ENCODE assay signal across 1 cellular context in genomic region chr9:137188490-137189296, GRCh38.
A peak's percentile ranks its signal among the peaks of the same experiment; 100 is the strongest.
TF ChIP-seq lines count a peak whose summit lies in the region.

Gene ANAPC2 (minus strand): TSS chr9:137188560. CDS start chr9:137188532, 28 bp downstream.
Gene SSNA1 (plus strand): TSS chr9:137188676. CDS start chr9:137188727, 51 bp downstream.

TF ChIP-seq in HepG2, 621 proteins besides CTCF, POLR2A, EP300 and RAD21 (continued from another document and continues in another):
- TF ChIP-seq HDAC6 (IDR thresholded peaks at IDR 0.05; ENCODE audit: low read depth, low read length) (no peak), KLF16 (CRISPR knock-in tag; IDR thresholded peaks at IDR 0.05) (peak in 1 of 2 experiments; percentile 75; a peak in 2 of 4 replicates), ARID3A (IDR thresholded peaks at IDR 0.05; ENCODE audit: low read depth, low read length) (no peak), AGO1 (IDR thresholded peaks at IDR 0.05; ENCODE audit: low read depth, low read length, poor library complexity, severe bottlenecking) (peak; percentile 29), JARID2 (CRISPR knock-in tag; IDR thresholded peaks at IDR 0.05; ENCODE audit: insufficient replicate concordance) (no peak), ELF1 (CRISPR knock-in tag; IDR thresholded peaks at IDR 0.05) (peak; percentile 80), HNF4G (IDR thresholded peaks at IDR 0.05; ENCODE audit: borderline replicate concordance, low read depth, low read length) (peak; percentile 56; the same call in 1 of the 2 replicates), HNF4G (CRISPR knock-in tag; IDR thresholded peaks at IDR 0.05; ENCODE audit: borderline replicate concordance, low read depth) (no peak), TARDBP (CRISPR knock-in tag; IDR thresholded peaks at IDR 0.05) (peak; percentile 97), ZNF639 (CRISPR knock-in tag; conservative IDR thresholded peaks at IDR 0.05) (peak; percentile 89), SRSF4 (IDR thresholded peaks at IDR 0.05; ENCODE audit: low read depth, low read length, poor library complexity, severe bottlenecking) (no peak), SETDB1 (CRISPR knock-in tag; IDR thresholded peaks at IDR 0.05; ENCODE audit: borderline replicate concordance) (no peak), ZNF672 (CRISPR knock-in tag; IDR thresholded peaks at IDR 0.05) (no peak; the same call in 1 of the 2 replicates), SCMH1 (CRISPR knock-in tag; IDR thresholded peaks at IDR 0.05; ENCODE audit: borderline replicate concordance) (no peak), FOSL2 (CRISPR knock-in tag; IDR thresholded peaks at IDR 0.05) (peak; percentile 78), ZNF232 (CRISPR knock-in tag; IDR thresholded peaks at IDR 0.05; ENCODE audit: borderline replicate concordance) (no peak; the same call in 1 of the 2 replicates), ZNF580 (CRISPR knock-in tag; IDR thresholded peaks at IDR 0.05; ENCODE audit: borderline replicate concordance, low read depth) (peak; percentile 83; the same call in 1 of the 2 replicates), ZNF747 (CRISPR knock-in tag; IDR thresholded peaks at IDR 0.05; ENCODE audit: borderline replicate concordance) (peak; percentile 59), ZFP36L1 (CRISPR knock-in tag; IDR thresholded peaks at IDR 0.05) (no peak), PRDM10 (CRISPR knock-in tag; IDR thresholded peaks at IDR 0.05; ENCODE audit: low read depth) (no peak), GPBP1L1 (CRISPR knock-in tag; IDR thresholded peaks at IDR 0.05) (no peak), ZEB1 (IDR thresholded peaks at IDR 0.05; ENCODE audit: insufficient replicate concordance, low read depth) (no peak), ZNF260 (CRISPR knock-in tag; IDR thresholded peaks at IDR 0.05; ENCODE audit: borderline replicate concordance, low read depth) (no peak), MZF1 (CRISPR knock-in tag; IDR thresholded peaks at IDR 0.05; ENCODE audit: borderline replicate concordance) (no peak), ETV6 (CRISPR knock-in tag; conservative IDR thresholded peaks at IDR 0.05) (0 out of 2 replicates have a peak, but pooled peaks have one; percentile 57), IRX3 (CRISPR knock-in tag; IDR thresholded peaks at IDR 0.05; ENCODE audit: borderline replicate concordance, low read depth) (no peak; the same call in 1 of the 2 replicates), NFAT5 (CRISPR knock-in tag; IDR thresholded peaks at IDR 0.05) (no peak), THAP11 (CRISPR knock-in tag; IDR thresholded peaks at IDR 0.05) (peak; percentile 97), ATRX (CRISPR knock-in tag; IDR thresholded peaks at IDR 0.05; ENCODE audit: borderline replicate concordance) (no peak; the same call in 1 of the 2 replicates), GABPA (IDR thresholded peaks at IDR 0.05; ENCODE audit: low read depth, low read length) (no peak), GABPA (CRISPR knock-in tag; IDR thresholded peaks at IDR 0.05; ENCODE audit: low read depth) (no peak; the same call in 1 of the 2 replicates), MXI1 (IDR thresholded peaks at IDR 0.05; ENCODE audit: borderline replicate concordance, low read depth, low read length) (peak; percentile 97), CEBPB (IDR thresholded peaks at IDR 0.05; ENCODE audit: borderline replicate concordance, low read depth, low read length) (no peak), ZNF446 (CRISPR knock-in tag; IDR thresholded peaks at IDR 0.05) (no peak), KLF6 (CRISPR knock-in tag; IDR thresholded peaks at IDR 0.05) (no peak), ZNF782 (CRISPR knock-in tag; IDR thresholded peaks at IDR 0.05; ENCODE audit: borderline replicate concordance) (no peak), ZNF652 (CRISPR knock-in tag; IDR thresholded peaks at IDR 0.05; ENCODE audit: borderline replicate concordance, low read depth) (no peak), SRF (IDR thresholded peaks at IDR 0.05; ENCODE audit: low read depth, low read length) (peak; percentile 94), BCL6 (CRISPR knock-in tag; IDR thresholded peaks at IDR 0.05) (peak; percentile 46; the same call in 1 of the 2 replicates), PHF21A (CRISPR knock-in tag; IDR thresholded peaks at IDR 0.05) (peak; percentile 53), ZFP62 (CRISPR knock-in tag; IDR thresholded peaks at IDR 0.05) (peak; percentile 98), GMEB2 (CRISPR knock-in tag; IDR thresholded peaks at IDR 0.05; ENCODE audit: low read depth) (peak; percentile 80), ZNF503 (CRISPR knock-in tag; IDR thresholded peaks at IDR 0.05) (peak; percentile 19; the same call in 1 of the 2 replicates), RFX1 (IDR thresholded peaks at IDR 0.05) (no peak)
